In genomic region chr5:139297439-139298133, GRCh38 we compare ENCODE assay signal across 2 cellular contexts.
TF ChIP-seq lines count a peak whose summit lies in the region.

No MANE protein-coding gene starts in this region.

TF ChIP-seq in HepG2, 621 proteins besides CTCF, POLR2A, EP300 and RAD21:
- TF ChIP-seq TAF1 (CRISPR knock-in tag; IDR thresholded peaks at IDR 0.05) (no peak), GABPB1 (CRISPR knock-in tag; IDR thresholded peaks at IDR 0.05) (no peak), RNF2 (conservative IDR thresholded peaks at IDR 0.05; ENCODE audit: low read depth) (no peak), ETV6 (CRISPR knock-in tag; conservative IDR thresholded peaks at IDR 0.05) (no peak), ZGPAT (CRISPR knock-in tag; IDR thresholded peaks at IDR 0.05) (no peak), RFX3 (CRISPR knock-in tag; IDR thresholded peaks at IDR 0.05) (no peak), ZFP1 (CRISPR knock-in tag; IDR thresholded peaks at IDR 0.05) (no peak), ZBTB2 (CRISPR knock-in tag; IDR thresholded peaks at IDR 0.05; ENCODE audit: low read depth) (no peak), ZNF552 (CRISPR knock-in tag; IDR thresholded peaks at IDR 0.05; ENCODE audit: borderline replicate concordance) (no peak), JUND (CRISPR knock-in tag; IDR thresholded peaks at IDR 0.05) (no peak), KDM5B (CRISPR knock-in tag; IDR thresholded peaks at IDR 0.05; ENCODE audit: borderline replicate concordance) (no peak), ZNF382 (CRISPR knock-in tag; IDR thresholded peaks at IDR 0.05; ENCODE audit: borderline replicate concordance) (no peak)

TF ChIP-seq in liver, 16 proteins besides CTCF, POLR2A, EP300 and RAD21:
- TF ChIP-seq, protein P1, sequence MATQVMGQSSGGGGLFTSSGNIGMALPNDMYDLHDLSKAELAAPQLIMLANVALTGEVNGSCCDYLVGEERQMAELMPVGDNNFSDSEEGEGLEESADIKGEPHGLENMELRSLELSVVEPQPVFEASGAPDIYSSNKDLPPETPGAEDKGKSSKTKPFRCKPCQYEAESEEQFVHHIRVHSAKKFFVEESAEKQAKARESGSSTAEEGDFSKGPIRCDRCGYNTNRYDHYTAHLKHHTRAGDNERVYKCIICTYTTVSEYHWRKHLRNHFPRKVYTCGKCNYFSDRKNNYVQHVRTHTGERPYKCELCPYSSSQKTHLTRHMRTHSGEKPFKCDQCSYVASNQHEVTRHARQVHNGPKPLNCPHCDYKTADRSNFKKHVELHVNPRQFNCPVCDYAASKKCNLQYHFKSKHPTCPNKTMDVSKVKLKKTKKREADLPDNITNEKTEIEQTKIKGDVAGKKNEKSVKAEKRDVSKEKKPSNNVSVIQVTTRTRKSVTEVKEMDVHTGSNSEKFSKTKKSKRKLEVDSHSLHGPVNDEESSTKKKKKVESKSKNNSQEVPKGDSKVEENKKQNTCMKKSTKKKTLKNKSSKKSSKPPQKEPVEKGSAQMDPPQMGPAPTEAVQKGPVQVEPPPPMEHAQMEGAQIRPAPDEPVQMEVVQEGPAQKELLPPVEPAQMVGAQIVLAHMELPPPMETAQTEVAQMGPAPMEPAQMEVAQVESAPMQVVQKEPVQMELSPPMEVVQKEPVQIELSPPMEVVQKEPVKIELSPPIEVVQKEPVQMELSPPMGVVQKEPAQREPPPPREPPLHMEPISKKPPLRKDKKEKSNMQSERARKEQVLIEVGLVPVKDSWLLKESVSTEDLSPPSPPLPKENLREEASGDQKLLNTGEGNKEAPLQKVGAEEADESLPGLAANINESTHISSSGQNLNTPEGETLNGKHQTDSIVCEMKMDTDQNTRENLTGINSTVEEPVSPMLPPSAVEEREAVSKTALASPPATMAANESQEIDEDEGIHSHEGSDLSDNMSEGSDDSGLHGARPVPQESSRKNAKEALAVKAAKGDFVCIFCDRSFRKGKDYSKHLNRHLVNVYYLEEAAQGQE (IDR thresholded peaks at IDR 0.05), result peak; percentile 3
- TF ChIP-seq TAF1 (conservative IDR thresholded peaks at IDR 0.05), result no peak
- TF ChIP-seq RXRA (IDR thresholded peaks at IDR 0.05), result no peak
- no peak for TF ChIP-seq JUND (IDR thresholded peaks at IDR 0.05)
- no peak for TF ChIP-seq SP1 (IDR thresholded peaks at IDR 0.05)
- TF ChIP-seq MAX (IDR thresholded peaks at IDR 0.05), result no peak
TF ChIP-seq in liver: peak in this region for 1.
